ENCODE assay signal across 25 cellular contexts in genomic region chr11:77400775-77401469, GRCh38.
A peak's percentile ranks its signal among the peaks of the same experiment; 100 is the strongest.
DNase-seq lines count a peak whose midpoint lies in the region; ATAC-seq, FAIRE-seq and TF ChIP-seq lines count a peak whose summit lies in the region.
"Had no signal": no experiment of that assay in that cellular context is flagged by ENCODE, and none has a peak within 500 bp of the region (broad histone marks: within the 10 kb centered on the region; RNA-seq: fewer than 3 reads in every experiment).

No MANE protein-coding gene starts in this region.

- peaks cover 51% of the 10 kb centered on the region for H3K4me1 ChIP-seq in GM23338 (ENCODE audit: insufficient read depth)
- H3K4me1 ChIP-seq in GM12878 (ENCODE audit: control insufficient read depth, insufficient read depth, low read length): peaks cover 19% of the 10 kb centered on the region
- H3K4me1 ChIP-seq: ascending aorta, SJSA1 had no signal

- H3K4me1 Mint-ChIP-seq in GM23338: peaks cover 24% of the 10 kb centered on the region
- H3K4me1 Mint-ChIP-seq in nephron progenitor cell: peaks cover 40% of the 10 kb centered on the region
- H3K4me1 Mint-ChIP-seq in T-helper 17 cell: peaks cover 6% of the 10 kb centered on the region
- peaks cover 8% of the 10 kb centered on the region for H3K4me1 Mint-ChIP-seq in stimulated activated effector memory CD8-positive, alpha-beta T cell treated with anti-CD3 and anti-CD28 coated beads, Interleukin-12 subunit alpha, Interleukin-12 subunit beta, amount 100 ng/mL, for 72 hours
- H3K4me1 Mint-ChIP-seq: immature natural killer cell had no signal

- H3K27me3 Mint-ChIP-seq in GM23338 (ENCODE audit: insufficient read depth, low read depth, poor library complexity) (no peaks in the 10 kb centered on the region), nephron progenitor cell (ENCODE audit: low read depth, poor library complexity) (peaks cover 3% of the 10 kb centered on the region), T-helper 17 cell (no peaks in the 10 kb centered on the region)
- H3K27me3 Mint-ChIP-seq: activated CD4-positive, alpha-beta memory T cell treated with anti-CD3 and anti-CD28 coated beads for 36 hours; effector memory CD8-positive, alpha-beta T cell; naive B cell had no signal

- 0 out of 2 replicates have a peak, but pooled peaks have one; percentile 14 for TF ChIP-seq RAD21 in GM12878 (IDR thresholded peaks at IDR 0.05; ENCODE audit: insufficient read depth, low read depth, low read length)

- SMC1A ChIA-PET in GM12878 (lab: Charles Lee; ENCODE audit: uncharacterized antibody, unreplicated experiment): interaction anchor here (0.7 to 4.2 kb wide), 18 partner anchors 10 to 147 kb away, joined by 3 to 25 read pairs (median 5); no protein-coding TSS in a partner anchor

- no peak overlapping the region for H3K9ac ChIP-seq in GM12878 (ENCODE audit: control insufficient read depth, insufficient read depth, low read length)

- H3K79me2 ChIP-seq in GM23338 (replicated peaks; ENCODE audit: insufficient read depth) (peaks cover 100% of the 10 kb centered on the region), GM12878 (ENCODE audit: control insufficient read depth, insufficient read depth, low read length) (peaks cover 88% of the 10 kb centered on the region)

- no peak for TF ChIP-seq EP300 in GM12878 (IDR thresholded peaks at IDR 0.05; ENCODE audit: borderline replicate concordance in 1 of 2, control insufficient read depth in 1 of 2, low read depth in 2 of 2, low read length in 2 of 2)

- ATAC-seq in GM23338 (peak; percentile 56), GM12878 (peak; percentile 75), HG03442 (IDR thresholded peaks at IDR 0.05; ENCODE audit: unreplicated experiment) (no peak), T-helper 17 cell (no peak)
- ATAC-seq in stimulated activated effector memory CD8-positive, alpha-beta T cell treated with anti-CD3 and anti-CD28 coated beads, Interleukin-12 subunit alpha, Interleukin-12 subunit beta, amount 100 ng/mL, for 72 hours: no peak
- ATAC-seq: activated T-cell treated with anti-CD3 and anti-CD28 coated beads, Interleukin-2, amount 50 U/mL, for 4 hours; effector memory CD8-positive, alpha-beta T cell; heart right ventricle; HepG2 had no signal

- H4K20me1 ChIP-seq in GM23338 (replicated peaks; ENCODE audit: insufficient read depth) (peaks cover 88% of the 10 kb centered on the region), GM12878 (ENCODE audit: control insufficient read depth, insufficient read depth) (peaks cover 3% of the 10 kb centered on the region; the same call in 1 of the 2 replicates)

- H2AFZ ChIP-seq in GM23338: no peak overlapping the region
- H2AFZ ChIP-seq in GM12878 (ENCODE audit: control insufficient read depth, low read depth, low read length): no peak overlapping the region

- no peak for DNase-seq in GM06990 (ENCODE audit: extremely low read depth, insufficient read length)
- no peak for DNase-seq in GM23338 (ENCODE audit: low spot score)
- no peak for DNase-seq in GM12878 (ENCODE audit: low read depth, low spot score)
- DNase-seq in nephron progenitor cell: no peak
- no peak for DNase-seq in D721Med (ENCODE audit: insufficient read length, low spot score)
- no peak for DNase-seq in T-helper 17 cell
- no peak for DNase-seq in stimulated activated effector memory CD8-positive, alpha-beta T cell treated with anti-CD3 and anti-CD28 coated beads, Interleukin-12 subunit alpha, Interleukin-12 subunit beta, amount 100 ng/mL, for 72 hours (ENCODE audit: low spot score in 2 of 2)
- DNase-seq: activated CD4-positive, alpha-beta memory T cell treated with anti-CD3 and anti-CD28 coated beads for 36 hours; activated naive CD4-positive, alpha-beta T cell treated with anti-CD3 and anti-CD28 coated beads for 36 hours; activated T-cell treated with anti-CD3 and anti-CD28 coated beads, Interleukin-2, amount 50 U/mL, for 4 hours; AML-193; effector memory CD8-positive, alpha-beta T cell; H7; heart right ventricle; immature natural killer cell; MM.1S; naive B cell; OCI-M1; stimulated activated CD4-positive, alpha-beta T cell treated with anti-CD3 and anti-CD28 coated beads, Interleukin-2, amount 100 ng/mL, for 48 hours had no signal

- no peaks in the 10 kb centered on the region for H3K36me3 ChIP-seq in GM06990 (ENCODE audit: control insufficient read depth, insufficient read depth, low read length)
- H3K36me3 ChIP-seq in GM23338 (ENCODE audit: insufficient read depth): no peaks in the 10 kb centered on the region
- H3K36me3 ChIP-seq in GM12878 (ENCODE audit: control insufficient read depth in 2 of 2, insufficient read depth in 2 of 2, low read length in 1 of 2): no peaks in the 10 kb centered on the region; a peak in 1 of 4 replicates
- H3K36me3 ChIP-seq: ascending aorta, heart right ventricle, SJSA1 had no signal

- no peak overlapping the region for H3K4me2 ChIP-seq in GM23338
- peak overlapping the region; percentile 38; the same call in 1 of the 2 replicates for H3K4me2 ChIP-seq in GM12878 (ENCODE audit: control insufficient read depth, insufficient read depth)

- H3K9me3 Mint-ChIP-seq in GM23338: no peaks in the 10 kb centered on the region
- no peaks in the 10 kb centered on the region for H3K9me3 Mint-ChIP-seq in nephron progenitor cell
- no peaks in the 10 kb centered on the region for H3K9me3 Mint-ChIP-seq in stimulated activated effector memory CD8-positive, alpha-beta T cell treated with anti-CD3 and anti-CD28 coated beads, Interleukin-12 subunit alpha, Interleukin-12 subunit beta, amount 100 ng/mL, for 72 hours
- H3K9me3 Mint-ChIP-seq: activated CD4-positive, alpha-beta memory T cell treated with anti-CD3 and anti-CD28 coated beads for 36 hours; activated naive CD4-positive, alpha-beta T cell treated with anti-CD3 and anti-CD28 coated beads for 36 hours; activated T-cell treated with anti-CD3 and anti-CD28 coated beads, Interleukin-2, amount 50 U/mL, for 4 hours; effector memory CD8-positive, alpha-beta T cell; immature natural killer cell; naive B cell; T-helper 1 cell treated with Interleukin-12 subunit alpha and Interleukin-12 subunit beta and Interleukin-4 antibody, amounts not matched to agents 30 μg/mL and 1 μg/mL, for 36 hours had no signal

- TF ChIP-seq CTCF in GM06990 (IDR thresholded peaks at IDR 0.05; ENCODE audit: insufficient read depth, low read length, poor library complexity, severe bottlenecking): peak; percentile 24
- TF ChIP-seq CTCF in GM23338 (conservative IDR thresholded peaks at IDR 0.05; ENCODE audit: low read depth in 2 of 2): no peak; a peak in 1 of 4 replicates
- peak; percentile 14 to 28 (median 26); a peak in 4 of 6 replicates for TF ChIP-seq CTCF in GM12878 (IDR thresholded peaks at IDR 0.05 in 2 of 3, conservative IDR thresholded peaks at IDR 0.05 in 1 of 3; ENCODE audit: control insufficient read depth in 2 of 3, extremely low read depth in 1 of 3, insufficient read depth in 1 of 3, low read depth in 3 of 3, low read length in 3 of 3)
- TF ChIP-seq CTCF in nephron progenitor cell (IDR thresholded peaks at IDR 0.05): no peak
- TF ChIP-seq CTCF in D721Med (IDR thresholded peaks at IDR 0.05; ENCODE audit: insufficient read depth, missing control alignments): no peak

- CTCF ChIA-PET in GM12878 (lab: Yijun Ruan, JAX): interaction anchor here (0.6 to 4.6 kb wide), 12 partner anchors 10 to 218 kb away, joined by 3 to 20 read pairs (median 5); no protein-coding TSS in a partner anchor

- 88% methylated on average over 5 of the region's 5 CpGs for WGBS in GM12878 (ENCODE audit: insufficient coverage, insufficient replicate concordance, low lambda C conversion rate, missing lambda C conversion rate)

- no peaks in the 10 kb centered on the region for H3K9me3 ChIP-seq in GM12878 (replicated peaks; ENCODE audit: control insufficient read depth, insufficient read depth, low read length)
- no peaks in the 10 kb centered on the region for H3K9me3 ChIP-seq in T-helper 17 cell (ENCODE audit: control insufficient read depth, low read length, poor library complexity, severe bottlenecking)
- H3K9me3 ChIP-seq: ascending aorta, heart right ventricle, SJSA1 had no signal

- intact Hi-C loops in GM12878 (cut with micrococcal nuclease; ENCODE audit: unreplicated experiment): no loop called here

- no peak for TF ChIP-seq POLR2A in GM12878 (IDR thresholded peaks at IDR 0.05; ENCODE audit: low read depth, low read length)

- no TSS peak for BruUV-seq in GM12878 (replicated peaks; lab: Mats Ljungman, UMichigan)

- POLR2A ChIA-PET in GM12878 (lab: Charles Lee): interaction anchor here (0.6 to 1.0 kb wide), 3 partner anchors 11 to 736 kb away, joined by 3 to 5 read pairs (median 4); no protein-coding TSS in a partner anchor

- H3K27ac ChIP-seq in GM23338 (ENCODE audit: low read depth): peak overlapping the region; percentile 68; the same call in 1 of the 2 replicates
- H3K27ac ChIP-seq in GM12878 (ENCODE audit: control insufficient read depth, insufficient read depth): peak overlapping the region; percentile 17; the same call in 1 of the 2 replicates
- H3K27ac ChIP-seq: ascending aorta, SJSA1 had no signal

- H3K27ac Mint-ChIP-seq in GM23338: no peak overlapping the region
- peak overlapping the region; percentile 70 for H3K27ac Mint-ChIP-seq in nephron progenitor cell
- H3K27ac Mint-ChIP-seq in T-helper 17 cell: no peak overlapping the region
- no peak overlapping the region for H3K27ac Mint-ChIP-seq in stimulated activated effector memory CD8-positive, alpha-beta T cell treated with anti-CD3 and anti-CD28 coated beads, Interleukin-12 subunit alpha, Interleukin-12 subunit beta, amount 100 ng/mL, for 72 hours
- H3K27ac Mint-ChIP-seq: activated CD4-positive, alpha-beta memory T cell treated with anti-CD3 and anti-CD28 coated beads for 36 hours; activated naive CD4-positive, alpha-beta T cell treated with anti-CD3 and anti-CD28 coated beads for 36 hours; effector memory CD8-positive, alpha-beta T cell; T-helper 1 cell treated with Interleukin-12 subunit alpha and Interleukin-12 subunit beta and Interleukin-4 antibody, amounts not matched to agents 30 μg/mL and 1 μg/mL, for 36 hours had no signal

- H3K4me3 Mint-ChIP-seq in GM23338: no peak overlapping the region
- no peak overlapping the region for H3K4me3 Mint-ChIP-seq in nephron progenitor cell
- no peak overlapping the region for H3K4me3 Mint-ChIP-seq in T-helper 17 cell
- no peak overlapping the region for H3K4me3 Mint-ChIP-seq in stimulated activated effector memory CD8-positive, alpha-beta T cell treated with anti-CD3 and anti-CD28 coated beads, Interleukin-12 subunit alpha, Interleukin-12 subunit beta, amount 100 ng/mL, for 72 hours
- H3K4me3 Mint-ChIP-seq: activated CD4-positive, alpha-beta memory T cell treated with anti-CD3 and anti-CD28 coated beads for 36 hours; activated naive CD4-positive, alpha-beta T cell treated with anti-CD3 and anti-CD28 coated beads for 36 hours; activated T-cell treated with anti-CD3 and anti-CD28 coated beads, Interleukin-2, amount 50 U/mL, for 4 hours; effector memory CD8-positive, alpha-beta T cell; immature natural killer cell; naive B cell; T-helper 1 cell treated with Interleukin-12 subunit alpha and Interleukin-12 subunit beta and Interleukin-4 antibody, amounts not matched to agents 30 μg/mL and 1 μg/mL, for 36 hours had no signal

- H3K4me3 ChIP-seq in GM06990 (replicated peaks; ENCODE audit: low read depth, low read length) (no peak overlapping the region), GM23338 (no peak overlapping the region), GM12878 (no peak overlapping the region)
- H3K4me3 ChIP-seq: ascending aorta, heart right ventricle, lung, SJSA1 had no signal

- H3K9me2 ChIP-seq in GM23338 (ENCODE audit: insufficient read depth): peaks cover 14% of the 10 kb centered on the region

- in situ Hi-C loops in GM12878 (cut with MboI): no loop called here

- H3F3A ChIP-seq in GM23338 (replicated peaks; ENCODE audit: low read depth): peaks cover 3% of the 10 kb centered on the region

- FAIRE-seq in GM12878 (lab: Jason Lieb, UNC) (no peak), D721Med (lab: Jason Lieb, UNC) (no peak)
- FAIRE-seq: HepG2 had no signal

- H3K27me3 ChIP-seq in GM06990 (replicated peaks; ENCODE audit: control insufficient read depth, insufficient read depth, low read length) (no peaks in the 10 kb centered on the region), GM23338 (ENCODE audit: insufficient read depth) (no peaks in the 10 kb centered on the region), GM12878 (replicated peaks in 1 of 2; ENCODE audit: control insufficient read depth in 2 of 2, insufficient read depth in 2 of 2, low read length in 1 of 2) (no peaks in the 10 kb centered on the region)
- H3K27me3 ChIP-seq: ascending aorta, heart right ventricle, SJSA1 had no signal

- H3K36me3 Mint-ChIP-seq in GM23338 (ENCODE audit: low read depth) (peaks cover 17% of the 10 kb centered on the region; the same call in 2 of the 3 replicates), nephron progenitor cell (ENCODE audit: low read depth) (peaks cover 8% of the 10 kb centered on the region), T-helper 17 cell (ENCODE audit: low read depth) (peaks cover 4% of the 10 kb centered on the region)
- no peaks in the 10 kb centered on the region for H3K36me3 Mint-ChIP-seq in stimulated activated effector memory CD8-positive, alpha-beta T cell treated with anti-CD3 and anti-CD28 coated beads, Interleukin-12 subunit alpha, Interleukin-12 subunit beta, amount 100 ng/mL, for 72 hours

- RAD21 ChIA-PET in GM12878 (lab: Charles Lee; ENCODE audit: unreplicated experiment): interaction anchor here (0.6 to 2.8 kb wide), 10 partner anchors 10 to 147 kb away, joined by 3 to 23 read pairs (median 4); partner anchors contain the start of gene PAK1

Comparison
In these comparisons a context has a peak if more than half of its experiments do, and no peak if none do; other contexts are left out.
1. CTCF ChIP-seq: peak in GM06990 (single experiment) and GM12878 (3 of 3); none in GM23338 (0 of 2), nephron progenitor cell (single experiment) and D721Med (single experiment).
2. ATAC-seq: peak in GM23338 (single experiment) and GM12878 (single experiment); none in HG03442 (single experiment), T-helper 17 cell (single experiment) and stimulated activated effector memory CD8-positive, alpha-beta T cell treated with anti-CD3 and anti-CD28 coated beads, Interleukin-12 subunit alpha, Interleukin-12 subunit beta, amount 100 ng/mL, for 72 hours (single experiment).